In genomic region chr4:126702747-126703146, GRCh38 we compare ENCODE assay signal across 15 cellular contexts.
A peak's percentile ranks its signal among the peaks of the same experiment; 100 is the strongest.
DNase-seq lines count a peak whose midpoint lies in the region; ATAC-seq, FAIRE-seq and TF ChIP-seq lines count a peak whose summit lies in the region.
"Had no signal": no experiment of that assay in that cellular context is flagged by ENCODE, and none has a peak within 500 bp of the region (broad histone marks: within the 10 kb centered on the region; RNA-seq: fewer than 3 reads in every experiment).

No MANE protein-coding gene starts in this region.

- peaks cover 11% of the 10 kb centered on the region for H3K4me1 ChIP-seq in keratinocyte (ENCODE audit: control insufficient read depth, extremely low read depth, insufficient read depth, low read length)
- H3K4me1 ChIP-seq in trophoblast cell (ENCODE audit: control insufficient read depth in 1 of 2, insufficient read depth in 2 of 2, low read length in 2 of 2) = peaks cover 0 to 2% of the 10 kb centered on the region in 2 experiments
- H3K4me1 ChIP-seq: BLaER1 had no signal

- H3K9ac ChIP-seq in keratinocyte (ENCODE audit: control insufficient read depth, extremely low read depth, insufficient read depth, low read length) (no peak overlapping the region), trophoblast cell (ENCODE audit: low read length) (no peak overlapping the region)
- H3K9ac ChIP-seq: BLaER1 had no signal

- WGBS in trophoblast cell (ENCODE audit: extremely low coverage, insufficient coverage, insufficient read length) = no CpG with 5 or more reads among the region's 1 CpG

- no peak overlapping the region for H2AK5ac ChIP-seq in trophoblast cell (ENCODE audit: low read length)

- H2BK12ac ChIP-seq in trophoblast cell (ENCODE audit: low read length) = peak overlapping the region; percentile 53

- DNase-seq in Right ventricle myocardium inferior (ENCODE audit: missing footprints) = no peak
- no peak for DNase-seq in cardiac septum (ENCODE audit: low spot score)
- DNase-seq in M059J (ENCODE audit: low read depth) = peak; percentile 22
- DNase-seq in keratinocyte (ENCODE audit: low read depth, low spot score) = no peak
- DNase-seq in trophoblast cell = no peak
- DNase-seq in UCSD-AML1 (lab: John Stamatoyannopoulos, UW; ENCODE audit: unreplicated experiment) = no peak
- DNase-seq: 8988T; AML-193; CD4-positive, CD25-positive, alpha-beta regulatory T cell; DMS53; GF-D8; H7 had no signal

- H3K9me1 ChIP-seq in keratinocyte (ENCODE audit: control insufficient read depth, extremely low read depth, insufficient read depth, low read length) = no peaks in the 10 kb centered on the region

- intact Hi-C loops in Right ventricle myocardium inferior (cut with DNase I) (no loop called here), cardiac septum (cut with DNase I) (no loop called here)

- peak; percentile 45 for ATAC-seq in Right ventricle myocardium inferior
- no peak for ATAC-seq in GM21825 (IDR thresholded peaks at IDR 0.05; ENCODE audit: unreplicated experiment)

- H3K79me2 ChIP-seq in keratinocyte (ENCODE audit: control insufficient read depth, insufficient read depth, low read length) (no peaks in the 10 kb centered on the region), trophoblast cell (ENCODE audit: control insufficient read depth, insufficient read depth, low read length, poor library complexity) (no peaks in the 10 kb centered on the region)

- no peak overlapping the region for H3K18ac ChIP-seq in trophoblast cell (ENCODE audit: low read length)

- H3K23ac ChIP-seq in trophoblast cell (ENCODE audit: low read length) = no peak overlapping the region

- H4K12ac ChIP-seq in trophoblast cell (ENCODE audit: low read depth, low read length) = no peak overlapping the region

- H3K36me3 ChIP-seq in keratinocyte (ENCODE audit: control insufficient read depth in 2 of 2, extremely low read depth in 1 of 2, insufficient read depth in 2 of 2, low read length in 2 of 2) (no peaks in the 10 kb centered on the region), trophoblast cell (ENCODE audit: control insufficient read depth in 1 of 2, insufficient read depth in 2 of 2, low read length in 2 of 2) (no peaks in the 10 kb centered on the region)
- H3K36me3 ChIP-seq: BLaER1 had no signal

- no peak overlapping the region for H3K4ac ChIP-seq in trophoblast cell (ENCODE audit: low read depth, low read length)

- H3K14ac ChIP-seq in trophoblast cell (ENCODE audit: low read length) = no peak overlapping the region

- H3K9me3 ChIP-seq in keratinocyte (ENCODE audit: control insufficient read depth, low read depth, low read length) = no peaks in the 10 kb centered on the region
- H3K9me3 ChIP-seq in trophoblast cell (ENCODE audit: insufficient read depth, low read depth, low read length) = no peaks in the 10 kb centered on the region
- H3K9me3 ChIP-seq: BLaER1 had no signal

- no peaks in the 10 kb centered on the region for H3K27me3 ChIP-seq in keratinocyte (ENCODE audit: control insufficient read depth, extremely low read depth, insufficient read depth, low read length)
- H3K27me3 ChIP-seq in trophoblast cell (ENCODE audit: insufficient read depth, low read length) = no peaks in the 10 kb centered on the region
- H3K27me3 ChIP-seq: BLaER1 had no signal

- H3K4me3 ChIP-seq in keratinocyte (ENCODE audit: control insufficient read depth in 2 of 3, extremely low read depth in 1 of 3, insufficient read depth in 2 of 3, low read depth in 1 of 3, low read length in 3 of 3) = no peak overlapping the region
- no peak overlapping the region for H3K4me3 ChIP-seq in trophoblast cell (ENCODE audit: low read depth, low read length)
- H3K4me3 ChIP-seq: BLaER1 had no signal

- H2AFZ ChIP-seq in keratinocyte (ENCODE audit: control insufficient read depth, low read length) = no peak overlapping the region
- H2AFZ ChIP-seq in trophoblast cell (ENCODE audit: insufficient read depth, low read length, poor library complexity) = no peak overlapping the region

- no peak overlapping the region for H4K91ac ChIP-seq in trophoblast cell (ENCODE audit: low read depth, low read length)

- peak; percentile 20 for FAIRE-seq in keratinocyte (lab: Jason Lieb, UNC)
- FAIRE-seq: GM19239 had no signal

- H4K8ac ChIP-seq in trophoblast cell (ENCODE audit: low read depth, low read length) = no peak overlapping the region

- H2BK120ac ChIP-seq in trophoblast cell (ENCODE audit: insufficient read depth, low read length, poor library complexity) = no peak overlapping the region

- H3K4me2 ChIP-seq in keratinocyte (ENCODE audit: control insufficient read depth, extremely low read depth, insufficient read depth, low read depth, low read length) (no peak overlapping the region), trophoblast cell (ENCODE audit: low read length) (no peak overlapping the region)
- H3K4me2 ChIP-seq: BLaER1 had no signal

- H3K79me1 ChIP-seq in trophoblast cell (ENCODE audit: low read length) = no peaks in the 10 kb centered on the region

- H4K20me1 ChIP-seq in keratinocyte (ENCODE audit: control insufficient read depth, extremely low read depth, insufficient read depth, low read length) = no peaks in the 10 kb centered on the region
- H4K20me1 ChIP-seq: BLaER1 had no signal

- TF ChIP-seq CTCF in keratinocyte (optimal IDR thresholded peaks at IDR 0.05 in 1 of 3, IDR thresholded peaks at IDR 0.05 in 1 of 3, conservative IDR thresholded peaks at IDR 0.05 in 1 of 3; ENCODE audit: extremely low read depth in 1 of 3, insufficient read depth in 2 of 3, low read length in 3 of 3) = no peak

- H2BK5ac ChIP-seq in trophoblast cell (ENCODE audit: low read depth, low read length, poor library complexity) = no peak overlapping the region

- dilution Hi-C loops in keratinocyte (cut with MboI; ENCODE audit: extremely low pct_ligation_motif_present, low sequenced_read_pairs) = no loop called here

- H3K27ac ChIP-seq in keratinocyte (ENCODE audit: control insufficient read depth, insufficient read depth, low read length) (no peak overlapping the region), trophoblast cell (ENCODE audit: low read depth, low read length) (no peak overlapping the region)
- H3K27ac ChIP-seq: BLaER1 had no signal
